6 cellular contexts compared by ENCODE assay signal in genomic region chr11:119055901-119056300, GRCh38. TPM values are rescaled to one million over a fixed set of nuclear protein-coding genes. Genes with fewer than 3 reads are reported as not detected.
DNase-seq lines count a peak whose midpoint lies in the region; ATAC-seq and TF ChIP-seq lines count a peak whose summit lies in the region.

No MANE protein-coding gene starts in this region.

- no peaks in the 10 kb centered on the region for H4K20me1 ChIP-seq in KMS-11 (ENCODE audit: insufficient read depth)

- H3K4me3 ChIP-seq in KMS-11 (IDR thresholded peaks at IDR 0.05; ENCODE audit: insufficient read depth, low read depth, low read length), result no peak overlapping the region

- no peak overlapping the region for H2AFZ ChIP-seq in KMS-11 (ENCODE audit: low read depth)

- H3K27me3 Mint-ChIP-seq in brain, result peaks cover 9% of the 10 kb centered on the region
- no peaks in the 10 kb centered on the region for H3K27me3 Mint-ChIP-seq in nephron (ENCODE audit: low read depth)

- peaks cover 51% of the 10 kb centered on the region for H3K36me3 Mint-ChIP-seq in brain
- H3K36me3 Mint-ChIP-seq in nephron (ENCODE audit: low read depth), result peaks cover 44% of the 10 kb centered on the region

- peak overlapping the region; percentile 88; the same call in 1 of the 2 replicates for H3K27ac ChIP-seq in KMS-11

- H3K27ac Mint-ChIP-seq in brain (peak overlapping the region; percentile 65 to 96 (median 93)), nephron (peak overlapping the region; percentile 27 to 88 (median 59))

- TF ChIP-seq CTCF in KMS-11 (conservative IDR thresholded peaks at IDR 0.05; ENCODE audit: low read depth, low read length) (0 out of 2 replicates have a peak, but pooled peaks have one; percentile 17), brain (conservative IDR thresholded peaks at IDR 0.05) (no peak), nephron (IDR thresholded peaks at IDR 0.05; ENCODE audit: unreplicated experiment in 3 of 3) (no peak)

- peaks cover 34% of the 10 kb centered on the region for H3K4me1 Mint-ChIP-seq in brain
- peaks cover 27% of the 10 kb centered on the region for H3K4me1 Mint-ChIP-seq in nephron

- peaks cover 11% of the 10 kb centered on the region for H3K4me1 ChIP-seq in KMS-11 (ENCODE audit: low read depth, poor library complexity, severe bottlenecking)

- H3K4me3 Mint-ChIP-seq in brain (peak overlapping the region; percentile 90 to 96 (median 92)), nephron (peak overlapping the region; percentile 89 to 99 (median 92))

- peak overlapping the region; percentile 96; the same call in 1 of the 2 replicates for H3K9ac ChIP-seq in KMS-11

- ATAC-seq in HG02610 (IDR thresholded peaks at IDR 0.05; ENCODE audit: unreplicated experiment) (no peak), HG02970 (IDR thresholded peaks at IDR 0.05; ENCODE audit: low FRiP score, unreplicated experiment) (no peak)

- H3K79me2 ChIP-seq in KMS-11 (ENCODE audit: insufficient read depth, low read depth), result peaks cover 16% of the 10 kb centered on the region; the same call in 1 of the 2 replicates

- H3K27me3 ChIP-seq in KMS-11 (ENCODE audit: insufficient read depth, low read depth), result no peaks in the 10 kb centered on the region

- no peaks in the 10 kb centered on the region for H3K36me3 ChIP-seq in KMS-11 (ENCODE audit: insufficient read depth)

- H3K9me3 Mint-ChIP-seq in brain, result no peaks in the 10 kb centered on the region
- H3K9me3 Mint-ChIP-seq in nephron, result no peaks in the 10 kb centered on the region

- peak overlapping the region; percentile 85 for H3K4me2 ChIP-seq in KMS-11

- DNase-seq in Ammon's horn (ENCODE audit: low spot score), result peak; percentile 27

RNA-seq across cellular contexts. Expression of gene HYOU1, which starts 1.1 kb away (rescaled TPM):
- polyA plus RNA-seq in brain (ENCODE audit: insufficient read depth, low read depth, low replicate concordance), result 161 TPM

RNA-seq across cellular contexts. Expression of gene VPS11, which starts 11.7 kb away (rescaled TPM):
- polyA plus RNA-seq in brain (ENCODE audit: insufficient read depth, low read depth, low replicate concordance), result 59.4 TPM

RNA-seq across cellular contexts. Expression of gene SLC37A4, which starts 25.2 kb away (rescaled TPM):
- polyA plus RNA-seq in brain (ENCODE audit: insufficient read depth, low read depth, low replicate concordance), result 32.4 TPM

RNA-seq across cellular contexts. Expression of gene HMBS, which starts 28.8 kb away (rescaled TPM):
- polyA plus RNA-seq in brain (ENCODE audit: insufficient read depth, low read depth, low replicate concordance), result 28.1 TPM

RNA-seq across cellular contexts. Expression of gene TRAPPC4, which starts 37.3 kb away (rescaled TPM):
- 120 TPM for polyA plus RNA-seq in brain (ENCODE audit: insufficient read depth, low read depth, low replicate concordance)
